32 cellular contexts compared by ENCODE assay signal in genomic region chr13:105827074-105827473, GRCh38.
"Had no signal": no experiment of that assay in that cellular context is flagged by ENCODE, and none has a peak within 500 bp of the region (broad histone marks: within the 10 kb centered on the region; RNA-seq: fewer than 3 reads in every experiment).

No MANE protein-coding gene starts in this region.

- H3K4me1 ChIP-seq: adrenal gland, body of pancreas, breast epithelium had no signal

- DNase-seq: activated B cell treated with CpG ODN at 0.5 μM for 24 hours; activated CD4-positive, alpha-beta memory T cell treated with anti-CD3 and anti-CD28 coated beads for 36 hours; activated CD4-positive, alpha-beta T cell treated with anti-CD3 and anti-CD28 coated beads for 4 hours; activated CD4-positive, alpha-beta T cell treated with anti-CD3 and anti-CD28 coated beads, Interleukin-2, amount 10 ng/mL, durations not matched to agents 24 days and 14 days; activated CD4-positive, alpha-beta T cell treated with anti-CD3 and anti-CD28 coated beads, Interleukin-2, amount 50 U/mL, for 1 hour; activated CD4-positive, alpha-beta T cell treated with anti-CD3 and anti-CD28 coated beads, Interleukin-2, amount 50 U/mL, for 4 hours; activated CD4-positive, CD25-positive, alpha-beta regulatory T cell treated with anti-CD3 and anti-CD28 coated beads, Interleukin-2, amount 50 U/mL, for 72 hours; activated CD8-positive, alpha-beta memory T cell treated with anti-CD3 and anti-CD28 coated beads, Interleukin-2, amount 50 U/mL, for 4 hours; activated CD8-positive, alpha-beta T cell treated with anti-CD3 and anti-CD28 coated beads for 36 hours; activated effector memory CD4-positive, alpha-beta T cell treated with anti-CD3 and anti-CD28 coated beads, Interleukin-2, amount 50 U/mL, for 16 hours; activated gamma-delta T cell treated with Interleukin-2 at 50 U/mL for 16 hours; activated naive CD4-positive, alpha-beta T cell; activated naive CD4-positive, alpha-beta T cell treated with anti-CD3 and anti-CD28 coated beads for 36 hours; activated naive CD4-positive, alpha-beta T cell treated with anti-CD3 and anti-CD28 coated beads, Interleukin-2, amount 50 U/mL, for 16 hours; activated naive CD8-positive, alpha-beta T cell treated with anti-CD3 and anti-CD28 coated beads for 36 hours; activated T-cell treated with anti-CD3 and anti-CD28 coated beads for 4 hours; activated T-cell treated with anti-CD3 and anti-CD28 coated beads, Interleukin-2, amount 50 U/mL, for 1 hour; activated T-cell treated with anti-CD3 and anti-CD28 coated beads, Interleukin-2, amount 50 U/mL, for 4 hours; activated T-cell treated with anti-CD3 and anti-CD28 coated beads, Interleukin-2, amount 50 U/mL, for 72 hours; adrenal gland; amniotic stem cell; aorta; body of pancreas; brain microvascular endothelial cell; central memory CD4-positive, alpha-beta T cell; T-cell; T-helper 17 cell had no signal

- H3K9me3 ChIP-seq: adrenal gland, body of pancreas, breast epithelium had no signal

- H3K36me3 ChIP-seq: adrenal gland, brain microvascular endothelial cell, breast epithelium had no signal

- H3K4me3 Mint-ChIP-seq: activated B cell treated with CpG ODN at 0.5 μM for 24 hours; activated CD4-positive, alpha-beta memory T cell treated with anti-CD3 and anti-CD28 coated beads for 36 hours; activated CD4-positive, alpha-beta T cell treated with anti-CD3 and anti-CD28 coated beads, Interleukin-2, amount 10 ng/mL, durations not matched to agents 24 days and 14 days; activated CD8-positive, alpha-beta T cell treated with anti-CD3 and anti-CD28 coated beads for 36 hours; activated naive CD4-positive, alpha-beta T cell treated with anti-CD3 and anti-CD28 coated beads for 36 hours; activated naive CD8-positive, alpha-beta T cell treated with anti-CD3 and anti-CD28 coated beads for 36 hours; activated T-cell treated with anti-CD3 and anti-CD28 coated beads, Interleukin-2, amount 50 U/mL, for 4 hours; activated T-cell treated with anti-CD3 and anti-CD28 coated beads, Interleukin-2, amount 50 U/mL, for 72 hours; activated T-helper 1 cell treated with anti-CD3 and anti-CD28 coated beads, Interleukin-12 subunit alpha, Interleukin-12 subunit beta, Interleukin-2, Interleukin-4 antibody, amounts not matched to agents 30 ng/mL and 10 ng/mL and 1 ng/mL, durations not matched to agents 14 hours and 24 hours and 36 hours; activated T-helper 17 cell treated with anti-CD3 and anti-CD28 coated beads, Interleukin-2, amount 50 U/mL, for 72 hours; T-cell; T-helper 17 cell had no signal

- H3K4me1 Mint-ChIP-seq: activated B cell treated with CpG ODN at 0.5 μM for 24 hours; activated CD4-positive, alpha-beta T cell treated with anti-CD3 and anti-CD28 coated beads, Interleukin-2, amount 10 ng/mL, durations not matched to agents 24 days and 14 days; activated naive CD8-positive, alpha-beta T cell treated with anti-CD3 and anti-CD28 coated beads for 36 hours; activated T-helper 17 cell treated with anti-CD3 and anti-CD28 coated beads, Interleukin-2, amount 50 U/mL, for 72 hours; T-cell; T-helper 17 cell had no signal

- ATAC-seq: activated CD8-positive, alpha-beta T cell treated with anti-CD3 and anti-CD28 coated beads for 36 hours; activated naive CD4-positive, alpha-beta T cell treated with anti-CD3 and anti-CD28 coated beads, Interleukin-2, amount 50 U/mL, for 72 hours; activated T-cell treated with anti-CD3 and anti-CD28 coated beads, Interleukin-2, amount 50 U/mL, for 4 hours; activated T-cell treated with anti-CD3 and anti-CD28 coated beads, Interleukin-2, amount 50 U/mL, for 72 hours; activated T-helper 17 cell treated with anti-CD3 and anti-CD28 coated beads, Interleukin-2, amount 50 U/mL, for 72 hours; body of pancreas; T-cell; T-helper 17 cell had no signal

- H3K27ac Mint-ChIP-seq: activated B cell treated with CpG ODN at 0.5 μM for 24 hours; activated CD4-positive, alpha-beta memory T cell treated with anti-CD3 and anti-CD28 coated beads for 36 hours; activated CD4-positive, alpha-beta T cell treated with anti-CD3 and anti-CD28 coated beads, Interleukin-2, amount 10 ng/mL, durations not matched to agents 24 days and 14 days; activated CD8-positive, alpha-beta T cell treated with anti-CD3 and anti-CD28 coated beads for 36 hours; activated naive CD4-positive, alpha-beta T cell treated with anti-CD3 and anti-CD28 coated beads for 36 hours; activated naive CD4-positive, alpha-beta T cell treated with anti-CD3 and anti-CD28 coated beads, Interleukin-2, amount 50 U/mL, for 72 hours; activated naive CD8-positive, alpha-beta T cell treated with anti-CD3 and anti-CD28 coated beads for 36 hours; activated T-cell treated with anti-CD3 and anti-CD28 coated beads, Interleukin-2, amount 50 U/mL, for 72 hours; activated T-helper 1 cell treated with anti-CD3 and anti-CD28 coated beads, Interleukin-12 subunit alpha, Interleukin-12 subunit beta, Interleukin-2, Interleukin-4 antibody, amounts not matched to agents 30 ng/mL and 10 ng/mL and 1 ng/mL, durations not matched to agents 14 hours and 24 hours and 36 hours; activated T-helper 17 cell treated with anti-CD3 and anti-CD28 coated beads, Interleukin-2, amount 50 U/mL, for 72 hours; T-cell; T-helper 17 cell had no signal

- H3K9me3 Mint-ChIP-seq: activated CD4-positive, alpha-beta T cell treated with anti-CD3 and anti-CD28 coated beads, Interleukin-2, amount 10 ng/mL, durations not matched to agents 24 days and 14 days; activated T-helper 1 cell treated with anti-CD3 and anti-CD28 coated beads, Interleukin-12 subunit alpha, Interleukin-12 subunit beta, Interleukin-2, Interleukin-4 antibody, amounts not matched to agents 30 ng/mL and 10 ng/mL and 1 ng/mL, durations not matched to agents 14 hours and 24 hours and 36 hours had no signal

- H3K36me3 Mint-ChIP-seq: activated CD4-positive, alpha-beta memory T cell treated with anti-CD3 and anti-CD28 coated beads for 36 hours; activated naive CD4-positive, alpha-beta T cell treated with anti-CD3 and anti-CD28 coated beads, Interleukin-2, amount 50 U/mL, for 72 hours; activated naive CD8-positive, alpha-beta T cell treated with anti-CD3 and anti-CD28 coated beads for 36 hours; T-cell had no signal

- H3K27me3 Mint-ChIP-seq: activated B cell treated with CpG ODN at 0.5 μM for 24 hours; activated CD4-positive, alpha-beta memory T cell treated with anti-CD3 and anti-CD28 coated beads for 36 hours; activated CD4-positive, alpha-beta T cell treated with anti-CD3 and anti-CD28 coated beads, Interleukin-2, amount 10 ng/mL, durations not matched to agents 24 days and 14 days; activated naive CD8-positive, alpha-beta T cell treated with anti-CD3 and anti-CD28 coated beads for 36 hours; activated T-helper 17 cell treated with anti-CD3 and anti-CD28 coated beads, Interleukin-2, amount 50 U/mL, for 72 hours; T-helper 17 cell had no signal

- H3K27me3 ChIP-seq: adrenal gland, body of pancreas, brain microvascular endothelial cell, breast epithelium had no signal

- H3K4me3 ChIP-seq: adrenal gland, body of pancreas, breast epithelium had no signal

- H3K27ac ChIP-seq: adrenal gland, body of pancreas, brain microvascular endothelial cell, breast epithelium, VCaP had no signal
